In genomic region chr6:42454428-42454791, GRCh38 we compare ENCODE assay signal across 8 cellular contexts. TPM values are rescaled to one million over a fixed set of nuclear protein-coding genes. Genes with fewer than 3 reads are reported as not detected.
A peak's percentile ranks its signal among the peaks of the same experiment; 100 is the strongest.
DNase-seq lines count a peak whose midpoint lies in the region; ATAC-seq lines count a peak whose summit lies in the region.
"Had no signal": no experiment of that assay in that cellular context is flagged by ENCODE, and none has a peak within 500 bp of the region (broad histone marks: within the 10 kb centered on the region; RNA-seq: fewer than 3 reads in every experiment).

No MANE protein-coding gene starts in this region.

- ATAC-seq in right cardiac atrium (peak; percentile 57 to 73), GM19397 (IDR thresholded peaks at IDR 0.05; ENCODE audit: unreplicated experiment) (no peak)

- no peak overlapping the region for H3K9ac ChIP-seq in skeletal muscle satellite cell (ENCODE audit: low read depth, low read length)

- H3K36me3 ChIP-seq in skeletal muscle satellite cell (ENCODE audit: insufficient read depth, low read length) = no peaks in the 10 kb centered on the region

- intact Hi-C loops in activated CD4-positive, alpha-beta memory T cell treated with anti-CD3 and anti-CD28 coated beads for 36 hours (cut with micrococcal nuclease) = loop anchor here (5.0 kb wide), 4 partner anchors 53 to 232 kb away; no protein-coding TSS in a partner anchor
- intact Hi-C loops in right cardiac atrium (cut with DNase I) = loop anchor here in 2 of 4 donors (5.0 kb wide), 2 partner anchors 83 to 87 kb away; no protein-coding TSS in a partner anchor

- WGBS in right cardiac atrium = 10% methylated on average over 11 of the region's 11 CpGs

- H3K4me3 ChIP-seq in right cardiac atrium (ENCODE audit: low read length) (peak overlapping the region; percentile 78), skeletal muscle satellite cell (ENCODE audit: low read length) (no peak overlapping the region)

- H3K27me3 ChIP-seq in right cardiac atrium (ENCODE audit: control insufficient read depth, insufficient read depth) (no peaks in the 10 kb centered on the region), skeletal muscle satellite cell (ENCODE audit: control insufficient read depth, insufficient read depth, low read length) (no peaks in the 10 kb centered on the region)

- DNase-seq in HuH-7 (ENCODE audit: low spot score) = peak; percentile 42
- DNase-seq in activated CD4-positive, alpha-beta memory T cell treated with anti-CD3 and anti-CD28 coated beads for 36 hours = no peak
- DNase-seq in right cardiac atrium = peak; percentile 84 to 92 (median 88)
- DNase-seq in SW 1271 (lab: John Stamatoyannopoulos, UW) = no peak
- no peak for DNase-seq in D341Med (ENCODE audit: low spot score)
- DNase-seq: activated CD4-positive, CD25-positive, alpha-beta regulatory T cell treated with anti-CD3 and anti-CD28 coated beads, Interleukin-2, amount 50 U/mL, for 72 hours had no signal

- no peaks in the 10 kb centered on the region for H3K27me3 Mint-ChIP-seq in activated CD4-positive, alpha-beta memory T cell treated with anti-CD3 and anti-CD28 coated beads for 36 hours

- H3K4me1 Mint-ChIP-seq in activated CD4-positive, alpha-beta memory T cell treated with anti-CD3 and anti-CD28 coated beads for 36 hours (ENCODE audit: low read depth) = peaks cover 11% of the 10 kb centered on the region

- peak overlapping the region; percentile 100 for H3K4me2 ChIP-seq in skeletal muscle satellite cell (ENCODE audit: low read length)

- H3K9me3 ChIP-seq in right cardiac atrium (ENCODE audit: control insufficient read depth, low read length) (no peaks in the 10 kb centered on the region), skeletal muscle satellite cell (replicated peaks; ENCODE audit: low read length) (no peaks in the 10 kb centered on the region)

- H3K36me3 Mint-ChIP-seq in activated CD4-positive, alpha-beta memory T cell treated with anti-CD3 and anti-CD28 coated beads for 36 hours = peaks cover 3% of the 10 kb centered on the region

- H3K27ac Mint-ChIP-seq in activated CD4-positive, alpha-beta memory T cell treated with anti-CD3 and anti-CD28 coated beads for 36 hours = no peak overlapping the region

- POLR2A ChIA-PET in activated CD4-positive, alpha-beta memory T cell treated with anti-CD3 and anti-CD28 coated beads for 36 hours (lab: Charles Lee) = interaction anchor here (1.2 to 2.4 kb wide), 2 partner anchors 87 to 93 kb away, joined by 3 to 7 read pairs; no protein-coding TSS in a partner anchor

- no peaks in the 10 kb centered on the region for H3K9me3 Mint-ChIP-seq in activated CD4-positive, alpha-beta memory T cell treated with anti-CD3 and anti-CD28 coated beads for 36 hours

- CTCF ChIA-PET in activated CD4-positive, alpha-beta memory T cell treated with anti-CD3 and anti-CD28 coated beads for 36 hours (lab: Charles Lee) = interaction anchor here (0.8 to 3.5 kb wide), 3 partner anchors 14 to 93 kb away, joined by 3 to 24 read pairs (median 3); no protein-coding TSS in a partner anchor

- no peaks in the 10 kb centered on the region for H3K4me1 ChIP-seq in right cardiac atrium (ENCODE audit: control insufficient read depth, insufficient read depth, low read length)
- H3K4me1 ChIP-seq in skeletal muscle satellite cell (ENCODE audit: control insufficient read depth, insufficient read depth, low read length) = peaks cover 20% of the 10 kb centered on the region

- H3K4me3 Mint-ChIP-seq in activated CD4-positive, alpha-beta memory T cell treated with anti-CD3 and anti-CD28 coated beads for 36 hours = peak overlapping the region; percentile 98

- H3K27ac ChIP-seq in right cardiac atrium (ENCODE audit: low read length) = peak overlapping the region; percentile 70

RNA-seq across cellular contexts. Expression of gene TRERF1, which starts 2.7 kb away (rescaled TPM):
- 10 to 100 TPM; 16.3 to 16.7 TPM for total RNA-seq in activated CD4-positive, alpha-beta memory T cell treated with anti-CD3 and anti-CD28 coated beads for 36 hours
- 1 to 10 TPM; 2.1 to 3.1 (median 2.5) TPM for total RNA-seq in right cardiac atrium
- polyA plus RNA-seq in right cardiac atrium = 1.2 TPM
- total RNA-seq in skeletal muscle satellite cell (2012; rRNA removed) = 3.5 and 4.6 TPM in 2 replicates

Comparison
In these comparisons a context has a peak if more than half of its experiments do, and no peak if none do; other contexts are left out.
1. DNase-seq: peak in HuH-7 (single experiment) and right cardiac atrium (3 of 3); none in activated CD4-positive, alpha-beta memory T cell treated with anti-CD3 and anti-CD28 coated beads for 36 hours (single experiment), SW 1271 (0 of 2) and D341Med (single experiment).
2. RNA of gene TRERF1, which starts 2.7 kb away (total RNA-seq): 16.3 to 16.7 TPM in activated CD4-positive, alpha-beta memory T cell treated with anti-CD3 and anti-CD28 coated beads for 36 hours; 2.1 to 3.1 TPM in right cardiac atrium; every median in the first group is over 4 times any median in the second.